Comparison of ENCODE assay signal across 8 cellular contexts in the genomic region with DNA sequence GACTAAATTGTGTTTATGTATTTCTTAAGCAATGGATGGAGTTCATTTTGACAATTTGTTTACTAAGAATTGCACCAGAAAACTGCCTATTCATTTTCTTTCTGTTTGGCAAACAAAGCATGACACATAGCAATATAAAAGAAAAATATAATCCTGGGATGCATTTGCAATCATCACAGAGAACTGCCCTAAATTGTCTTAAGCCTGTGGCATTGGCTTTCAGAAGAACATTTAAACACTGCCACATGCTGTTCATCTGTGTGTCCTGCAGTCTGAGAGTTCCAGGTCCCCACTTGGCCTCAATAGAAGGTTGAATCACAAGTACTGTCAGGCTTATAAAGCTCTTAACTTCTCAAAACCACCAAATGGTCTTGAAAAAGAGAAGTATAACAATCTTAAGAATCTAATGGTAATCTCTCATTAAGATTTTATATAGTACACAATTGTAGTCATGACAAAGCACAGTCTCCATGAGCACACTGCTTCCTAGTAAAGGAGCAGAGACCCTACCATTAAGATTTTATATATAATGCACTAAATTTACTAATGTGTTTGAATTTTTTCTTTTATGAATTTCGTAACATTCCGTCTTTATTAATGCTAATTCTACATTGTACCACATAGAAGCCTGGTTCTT. TPM values are rescaled to one million over a fixed set of nuclear protein-coding genes. Genes with fewer than 3 reads are reported as not detected.
DNase-seq lines count a peak whose midpoint lies in the region; ATAC-seq lines count a peak whose summit lies in the region.

No MANE protein-coding gene starts in this region.

- DNase-seq in GM03348 (ENCODE audit: low spot score) (peak; percentile 74), LHCN-M2 (ENCODE audit: low read depth) (peak; percentile 85), SKM-1 treated with dmso at 0.1 percent for 144 hours (lab: John Stamatoyannopoulos, UW; ENCODE audit: unreplicated experiment) (peak; percentile 59), T47D (ENCODE audit: low read depth in 1 of 2, low spot score in 1 of 2) (peak; percentile 33 to 88), immature natural killer cell (peak; percentile 3 to 30 (median 16))
- peak; percentile 37 for DNase-seq in stimulated activated CD4-positive, alpha-beta T cell treated with anti-CD3 and anti-CD28 coated beads, Interleukin-15, amount 100 ng/mL, for 24 hours

- in situ Hi-C loops in T47D (cut with HindIII; ENCODE audit: low pct_unique_long_range_greater_than_20kb, low sequenced_read_pairs): no loop called here

- no peaks in the 10 kb centered on the region for H3K27me3 Mint-ChIP-seq in immature natural killer cell (ENCODE audit: low read depth in 3 of 3)

- H3K4me3 Mint-ChIP-seq in immature natural killer cell: no peak overlapping the region

- H3K27ac Mint-ChIP-seq in immature natural killer cell: no peak overlapping the region

- ATAC-seq in GM21786 (IDR thresholded peaks at IDR 0.05; ENCODE audit: unreplicated experiment) (peak; percentile 88), HG03108 (IDR thresholded peaks at IDR 0.05; ENCODE audit: unreplicated experiment) (no peak)

- H3K4me1 Mint-ChIP-seq in immature natural killer cell: no peaks in the 10 kb centered on the region

- H3K36me3 Mint-ChIP-seq in immature natural killer cell: no peaks in the 10 kb centered on the region

- H3K9me3 Mint-ChIP-seq in immature natural killer cell: no peaks in the 10 kb centered on the region

RNA-seq across cellular contexts. Expression of gene RNLS, which starts 29.9 kb away (rescaled TPM):
- total RNA-seq in LHCN-M2 (2014; rRNA removed): not detected in 2 replicates
- 0.09 TPM for polyA plus RNA-seq in LHCN-M2 (2012)
- polyA plus RNA-seq in immature natural killer cell: 1 to 10 TPM; 4.8 to 7.0 (median 6.4) TPM

RNA-seq across cellular contexts. Expression of gene LIPJ, which starts 33.3 kb away (rescaled TPM):
- not detected in 2 replicates for total RNA-seq in LHCN-M2 (2014; rRNA removed)
- polyA plus RNA-seq in LHCN-M2 (2012): not detected
- polyA plus RNA-seq in immature natural killer cell: under 1 TPM in 2 of 3 donors, not detected in 1; 0.16 to 0.29 TPM

Comparison
In these comparisons a context has a peak if more than half of its experiments do, and no peak if none do; other contexts are left out.
1. DNase-seq: peak in every context shown above with its lines; median percentile 85 in LHCN-M2; 74 in GM03348; 60 in T47D; 59 in SKM-1 treated with dmso at 0.1 percent for 144 hours; 37 in stimulated activated CD4-positive, alpha-beta T cell treated with anti-CD3 and anti-CD28 coated beads, Interleukin-15, amount 100 ng/mL, for 24 hours; 16 in immature natural killer cell.